9 cellular contexts compared by ENCODE assay signal in the genomic region with DNA sequence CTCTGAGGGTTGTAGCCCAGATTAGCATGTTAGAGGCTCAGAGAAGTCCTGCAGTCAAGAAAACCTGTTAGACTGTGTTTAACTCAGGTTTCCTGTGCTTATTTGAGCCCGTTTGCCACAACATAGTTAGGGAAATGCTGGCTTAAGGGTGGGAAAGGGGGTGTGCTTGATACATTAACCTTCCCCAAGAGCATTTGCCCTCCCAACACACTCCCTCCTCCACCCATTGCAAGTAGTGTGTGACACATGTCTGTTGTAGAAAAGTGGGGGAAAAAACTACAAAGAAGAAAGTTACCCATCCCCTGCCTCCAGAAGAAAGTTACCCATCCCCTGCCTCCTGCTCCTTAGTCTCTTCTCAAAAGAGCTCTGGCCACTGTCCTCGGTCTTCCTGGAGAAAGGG. TPM values are rescaled to one million over a fixed set of nuclear protein-coding genes. Genes with fewer than 3 reads are reported as not detected.
A peak's percentile ranks its signal among the peaks of the same experiment; 100 is the strongest.
DNase-seq lines count a peak whose midpoint lies in the region; ATAC-seq, FAIRE-seq and TF ChIP-seq lines count a peak whose summit lies in the region.
"Had no signal": no experiment of that assay in that cellular context is flagged by ENCODE, and none has a peak within 500 bp of the region (broad histone marks: within the 10 kb centered on the region; RNA-seq: fewer than 3 reads in every experiment).

No MANE protein-coding gene starts in this region.

- peak overlapping the region; percentile 24 for H3K4me3 ChIP-seq in CD8-positive, alpha-beta memory T cell (ENCODE audit: low read length)
- H3K4me3 ChIP-seq in hepatocyte, result no peak overlapping the region
- H3K4me3 ChIP-seq: left lung had no signal

- FAIRE-seq in urothelium cell line (lab: Jason Lieb, UNC), result no peak

- TF ChIP-seq CTCF in nephron (IDR thresholded peaks at IDR 0.05; ENCODE audit: unreplicated experiment in 3 of 3) (no peak), hepatocyte (IDR thresholded peaks at IDR 0.05; ENCODE audit: poor library complexity) (no peak)

- peaks cover 1 to 3% of the 10 kb centered on the region in 2 donors for H3K27me3 Mint-ChIP-seq in CD8-positive, alpha-beta memory T cell
- H3K27me3 Mint-ChIP-seq in IgD-negative memory B cell (peaks cover 5% of the 10 kb centered on the region), nephron (ENCODE audit: low read depth) (no peaks in the 10 kb centered on the region)
- H3K27me3 Mint-ChIP-seq in activated naive CD8-positive, alpha-beta T cell treated with anti-CD3 and anti-CD28 coated beads for 36 hours, result no peaks in the 10 kb centered on the region

- no peaks in the 10 kb centered on the region for H4K20me1 ChIP-seq in hepatocyte (ENCODE audit: insufficient read depth, poor library complexity, severe bottlenecking)

- H3K27me3 ChIP-seq in CD8-positive, alpha-beta memory T cell (ENCODE audit: insufficient read depth, low read length, poor library complexity, severe bottlenecking), result no peaks in the 10 kb centered on the region
- H3K27me3 ChIP-seq in hepatocyte, result no peaks in the 10 kb centered on the region

- peaks cover 26% of the 10 kb centered on the region for H3K4me1 ChIP-seq in CD8-positive, alpha-beta memory T cell (ENCODE audit: insufficient read depth, low read length)
- H3K4me1 ChIP-seq in hepatocyte (ENCODE audit: insufficient read depth), result peaks cover 10% of the 10 kb centered on the region

- peaks cover 0 to 2% (median 0%) of the 10 kb centered on the region in 5 donors for H3K9me3 Mint-ChIP-seq in CD8-positive, alpha-beta memory T cell
- H3K9me3 Mint-ChIP-seq in IgD-negative memory B cell (peaks cover 0 to 6% (median 0%) of the 10 kb centered on the region in 3 donors), nephron (no peaks in the 10 kb centered on the region)
- no peaks in the 10 kb centered on the region for H3K9me3 Mint-ChIP-seq in activated naive CD8-positive, alpha-beta T cell treated with anti-CD3 and anti-CD28 coated beads for 36 hours

- no peaks in the 10 kb centered on the region for H3K36me3 Mint-ChIP-seq in CD8-positive, alpha-beta memory T cell
- H3K36me3 Mint-ChIP-seq in IgD-negative memory B cell (no peaks in the 10 kb centered on the region), nephron (ENCODE audit: low read depth) (no peaks in the 10 kb centered on the region)
- no peaks in the 10 kb centered on the region for H3K36me3 Mint-ChIP-seq in activated naive CD8-positive, alpha-beta T cell treated with anti-CD3 and anti-CD28 coated beads for 36 hours

- peak in 1 of 5 donors; percentile 8 for DNase-seq in CD8-positive, alpha-beta memory T cell
- DNase-seq in activated naive CD8-positive, alpha-beta T cell treated with anti-CD3 and anti-CD28 coated beads for 36 hours, result no peak
- DNase-seq in urothelium cell line (ENCODE audit: low spot score) (no peak), hepatocyte (ENCODE audit: low spot score) (no peak)

- no peak overlapping the region for H3K4me2 ChIP-seq in hepatocyte

- H3K9me3 ChIP-seq in CD8-positive, alpha-beta memory T cell (ENCODE audit: low read length), result no peaks in the 10 kb centered on the region
- no peaks in the 10 kb centered on the region for H3K9me3 ChIP-seq in hepatocyte (ENCODE audit: low read depth)
- H3K9me3 ChIP-seq: left lung had no signal

- H3K27ac ChIP-seq in CD8-positive, alpha-beta memory T cell (ENCODE audit: low read depth, low read length), result peak overlapping the region; percentile 43
- H3K27ac ChIP-seq in hepatocyte, result no peak overlapping the region

- no peaks in the 10 kb centered on the region for H3K36me3 ChIP-seq in CD8-positive, alpha-beta memory T cell (ENCODE audit: insufficient read depth, low read length)
- no peaks in the 10 kb centered on the region for H3K36me3 ChIP-seq in hepatocyte (replicated peaks; ENCODE audit: insufficient read depth, low read depth)
- H3K36me3 ChIP-seq: left lung had no signal

- POLR2A ChIA-PET in CD8-positive, alpha-beta memory T cell (lab: Charles Lee), result interaction anchor here (0.6 to 1.3 kb wide), 5 partner anchors 45 to 356 kb away, joined by 3 to 6 read pairs (median 4); no protein-coding TSS in a partner anchor

- no peak overlapping the region for H2AFZ ChIP-seq in hepatocyte

- H3K27ac Mint-ChIP-seq in CD8-positive, alpha-beta memory T cell, result peak overlapping the region; percentile 51 to 94 (median 87)
- H3K27ac Mint-ChIP-seq in IgD-negative memory B cell (peak overlapping the region in 2 of 3 donors; percentile 2 to 97), nephron (peak overlapping the region; percentile 11 to 87 (median 13))
- peak overlapping the region; percentile 89 for H3K27ac Mint-ChIP-seq in activated naive CD8-positive, alpha-beta T cell treated with anti-CD3 and anti-CD28 coated beads for 36 hours

- no peaks in the 10 kb centered on the region for H3K9me2 ChIP-seq in hepatocyte (replicated peaks; ENCODE audit: insufficient read depth)

- CTCF ChIA-PET in CD8-positive, alpha-beta memory T cell (lab: Charles Lee), result interaction anchor here (0.6 to 2.6 kb wide), 8 partner anchors 15 to 436 kb away, joined by 3 to 32 read pairs (median 8); a partner anchor contains a TSS

- H3K4me3 Mint-ChIP-seq in CD8-positive, alpha-beta memory T cell, result peak overlapping the region in 4 of 7 donors; percentile 47 to 64 (median 50)
- H3K4me3 Mint-ChIP-seq in IgD-negative memory B cell (peak overlapping the region in 1 of 4 donors; percentile 38), nephron (no peak overlapping the region)
- H3K4me3 Mint-ChIP-seq in activated naive CD8-positive, alpha-beta T cell treated with anti-CD3 and anti-CD28 coated beads for 36 hours, result peak overlapping the region; percentile 65

- H3K4me1 Mint-ChIP-seq in CD8-positive, alpha-beta memory T cell, result peaks cover 23 to 33% (median 28%) of the 10 kb centered on the region in 3 donors
- H3K4me1 Mint-ChIP-seq in IgD-negative memory B cell, result peaks cover 10 to 17% (median 15%) of the 10 kb centered on the region in 3 donors
- H3K4me1 Mint-ChIP-seq in activated naive CD8-positive, alpha-beta T cell treated with anti-CD3 and anti-CD28 coated beads for 36 hours, result peaks cover 28% of the 10 kb centered on the region
- peaks cover 44% of the 10 kb centered on the region for H3K4me1 Mint-ChIP-seq in nephron

- 76% methylated on average over 2 of the region's 2 CpGs for WGBS in hepatocyte (ENCODE audit: low lambda C conversion rate, missing lambda C conversion rate)

- ATAC-seq in HG03095 (IDR thresholded peaks at IDR 0.05; ENCODE audit: unreplicated experiment) (no peak), GM19328 (IDR thresholded peaks at IDR 0.05; ENCODE audit: unreplicated experiment) (no peak)

- no peaks in the 10 kb centered on the region for H3K79me2 ChIP-seq in hepatocyte

RNA-seq across cellular contexts. Expression of a gene that starts 36.8 kb away (rescaled TPM):
- 10 to 100 TPM; 60.4 to 60.6 TPM for total RNA-seq in CD8-positive, alpha-beta memory T cell
- polyA plus RNA-seq in CD8-positive, alpha-beta memory T cell, result 65.2 TPM
- polyA plus RNA-seq in IgD-negative memory B cell (84.4 TPM), hepatocyte (68.8 and 71.1 TPM in 2 replicates)
- 10 to 100 TPM; 63.8 to 65.3 TPM for total RNA-seq in activated naive CD8-positive, alpha-beta T cell treated with anti-CD3 and anti-CD28 coated beads for 36 hours
- 46.1 and 53.1 TPM in 2 replicates for total RNA-seq in hepatocyte

RNA-seq across cellular contexts. Expression of a gene that starts 45.7 kb away (rescaled TPM):
- 10 to 100 TPM; 16.4 to 17.5 TPM for total RNA-seq in CD8-positive, alpha-beta memory T cell
- not detected for polyA plus RNA-seq in CD8-positive, alpha-beta memory T cell
- polyA plus RNA-seq in IgD-negative memory B cell, result 0.19 TPM
- 10 to 100 TPM; 51.9 to 54.7 TPM for total RNA-seq in activated naive CD8-positive, alpha-beta T cell treated with anti-CD3 and anti-CD28 coated beads for 36 hours
- 165 and 179 TPM in 2 replicates for total RNA-seq in hepatocyte
- polyA plus RNA-seq in hepatocyte, result 129 and 148 TPM in 2 replicates

Comparison
In these comparisons a context has a peak if more than half of its experiments do, and no peak if none do; other contexts are left out.
1. H3K27ac Mint-ChIP-seq: peak in every context shown above with its lines; median percentile 89 in activated naive CD8-positive, alpha-beta T cell treated with anti-CD3 and anti-CD28 coated beads for 36 hours; 87 in CD8-positive, alpha-beta memory T cell; 50 in IgD-negative memory B cell; 13 in nephron.
2. H3K4me3 Mint-ChIP-seq: peak in CD8-positive, alpha-beta memory T cell (4 of 7) and activated naive CD8-positive, alpha-beta T cell treated with anti-CD3 and anti-CD28 coated beads for 36 hours (single experiment); none in nephron (0 of 3).